ENCODE assay signal across 1 cellular context in the genomic region with DNA sequence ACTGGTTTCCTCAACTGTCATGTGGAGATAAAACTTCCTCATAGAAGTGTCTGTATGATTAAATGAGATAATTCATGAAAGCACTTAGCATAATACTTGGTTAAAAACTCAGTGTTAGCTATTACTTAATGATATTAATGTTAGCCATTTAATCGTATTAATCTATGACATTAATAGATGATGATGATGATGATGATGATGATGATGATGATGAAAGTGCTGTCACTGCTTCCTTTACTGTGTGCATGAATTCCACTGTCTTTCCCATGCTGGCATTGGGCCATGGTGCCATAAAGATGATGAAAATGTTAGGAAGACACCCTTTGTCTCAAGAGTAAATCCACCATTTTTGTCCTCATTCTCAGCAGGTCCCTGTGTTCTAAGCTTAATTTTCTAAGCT.
TF ChIP-seq lines count a peak whose summit lies in the region.

No MANE protein-coding gene starts in this region.

TF ChIP-seq in IMR-90, 13 proteins besides CTCF, POLR2A, EP300 and RAD21:
- TF ChIP-seq, protein P1, sequence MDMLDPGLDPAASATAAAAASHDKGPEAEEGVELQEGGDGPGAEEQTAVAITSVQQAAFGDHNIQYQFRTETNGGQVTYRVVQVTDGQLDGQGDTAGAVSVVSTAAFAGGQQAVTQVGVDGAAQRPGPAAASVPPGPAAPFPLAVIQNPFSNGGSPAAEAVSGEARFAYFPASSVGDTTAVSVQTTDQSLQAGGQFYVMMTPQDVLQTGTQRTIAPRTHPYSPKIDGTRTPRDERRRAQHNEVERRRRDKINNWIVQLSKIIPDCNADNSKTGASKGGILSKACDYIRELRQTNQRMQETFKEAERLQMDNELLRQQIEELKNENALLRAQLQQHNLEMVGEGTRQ (IDR thresholded peaks at IDR 0.05; ENCODE audit: low read depth, low read length) = no peak
- no peak for TF ChIP-seq CEBPB (IDR thresholded peaks at IDR 0.05; ENCODE audit: low read depth, low read length)
